In genomic region chr22:44497218-44497903, GRCh38 we compare ENCODE assay signal across 1 cellular context.
A peak's percentile ranks its signal among the peaks of the same experiment; 100 is the strongest.
TF ChIP-seq lines count a peak whose summit lies in the region.

No MANE protein-coding gene starts in this region.

TF ChIP-seq in A549, 52 proteins besides CTCF, POLR2A, EP300 and RAD21 (continued from another document):
- TF ChIP-seq E2F6 (IDR thresholded peaks at IDR 0.05; ENCODE audit: borderline replicate concordance, low read depth): 0 out of 2 replicates have a peak, but pooled peaks have one; percentile 28
